Comparison of ENCODE assay signal across 28 cellular contexts in the genomic region with DNA sequence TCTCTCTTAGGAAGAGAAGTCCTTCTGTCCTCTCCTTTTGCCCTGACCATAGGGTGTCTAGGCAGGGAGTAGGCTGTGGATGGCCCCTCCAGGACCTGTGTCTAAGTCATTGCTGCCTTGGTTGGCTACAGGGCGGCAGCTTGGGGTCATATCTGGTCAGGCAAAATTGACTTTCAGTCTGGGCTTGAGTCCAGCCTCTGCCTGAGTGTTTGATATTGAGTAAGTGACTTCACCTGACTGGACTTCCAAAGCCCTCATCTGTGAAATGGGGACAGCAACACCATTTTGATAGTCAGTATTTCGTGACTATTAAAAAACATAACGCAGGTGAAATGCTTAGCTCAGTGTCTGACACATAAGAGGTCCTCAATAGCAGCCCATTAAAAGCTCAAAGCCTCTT. TPM values are rescaled to one million over a fixed set of nuclear protein-coding genes. Genes with fewer than 3 reads are reported as not detected.
DNase-seq lines count a peak whose midpoint lies in the region; ATAC-seq and TF ChIP-seq lines count a peak whose summit lies in the region.
"Had no signal": no experiment of that assay in that cellular context is flagged by ENCODE, and none has a peak within 500 bp of the region (broad histone marks: within the 10 kb centered on the region; RNA-seq: fewer than 3 reads in every experiment).

No MANE protein-coding gene starts in this region.

- peaks cover 0 to 4% (median 3%) of the 10 kb centered on the region in 3 donors for H3K27me3 Mint-ChIP-seq in CD14-positive monocyte (ENCODE audit: low read depth in 3 of 3)

- TF ChIP-seq CTCF in CD14-positive monocyte (IDR thresholded peaks at IDR 0.05): no peak
- no peak for TF ChIP-seq CTCF in OCI-LY1 (IDR thresholded peaks at IDR 0.05; ENCODE audit: low read length)
- no peak for TF ChIP-seq CTCF in spleen (IDR thresholded peaks at IDR 0.05 in 8 of 11, conservative IDR thresholded peaks at IDR 0.05 in 3 of 11)

- WGBS in spleen, 5 donors: 75 to 92% (median 86%) methylated on average over 3 of the region's 3 CpGs

- H3K79me2 ChIP-seq in OCI-LY1 (ENCODE audit: insufficient read depth, low read length): no peaks in the 10 kb centered on the region
- H3K79me2 ChIP-seq: parathyroid adenoma had no signal

- peak overlapping the region; percentile 96 to 99 (median 98) for H3K27ac Mint-ChIP-seq in CD14-positive monocyte
- H3K27ac Mint-ChIP-seq: activated T-helper 1 cell treated with anti-CD3 and anti-CD28 coated beads, Interleukin-12 subunit alpha, Interleukin-12 subunit beta, Interleukin-2, Interleukin-4 antibody, amounts not matched to agents 30 ng/mL and 10 ng/mL and 1 ng/mL, durations not matched to agents 14 hours and 24 hours and 36 hours; endodermal cell; immature natural killer cell had no signal

- no peaks in the 10 kb centered on the region for H3K9me2 ChIP-seq in OCI-LY1 (ENCODE audit: low read depth, low read length)

- no peak overlapping the region for H3K4me3 Mint-ChIP-seq in CD14-positive monocyte
- H3K4me3 Mint-ChIP-seq: activated T-helper 1 cell treated with anti-CD3 and anti-CD28 coated beads, Interleukin-12 subunit alpha, Interleukin-12 subunit beta, Interleukin-2, Interleukin-4 antibody, amounts not matched to agents 30 ng/mL and 10 ng/mL and 1 ng/mL, durations not matched to agents 14 hours and 24 hours and 36 hours; endodermal cell; immature natural killer cell; nephron progenitor cell had no signal

- intact Hi-C loops in CD14-positive monocyte (cut with micrococcal nuclease): loop anchor here in 1 of 2 donors (2.0 to 5.0 kb wide), 2 partner anchors 47 to 82 kb away; no protein-coding TSS in a partner anchor
- intact Hi-C loops in spleen (cut with DNase I; ENCODE audit: low total_unique reads): no loop called here

- H3K4me3 ChIP-seq in OCI-LY1 (ENCODE audit: low read depth, low read length, poor library complexity, severe bottlenecking): no peak overlapping the region
- peak overlapping the region in 1 of 8 donors; percentile 59 for H3K4me3 ChIP-seq in spleen
- H3K4me3 ChIP-seq: gastrocnemius medialis, HAP-1, left ventricle myocardium inferior, suprapubic skin had no signal

- H2AFZ ChIP-seq in OCI-LY1 (ENCODE audit: low read length): no peak overlapping the region
- H2AFZ ChIP-seq: parathyroid adenoma had no signal

- H3K9me3 ChIP-seq in OCI-LY1 (ENCODE audit: low read length) (no peaks in the 10 kb centered on the region), spleen (no peaks in the 10 kb centered on the region)
- H3K9me3 ChIP-seq: esophagus squamous epithelium, gastrocnemius medialis, HAP-1, left ventricle myocardium inferior, suprapubic skin had no signal

- peaks cover 0 to 5% (median 0%) of the 10 kb centered on the region in 7 donors for H3K9me3 Mint-ChIP-seq in CD14-positive monocyte
- H3K9me3 Mint-ChIP-seq: activated T-helper 1 cell treated with anti-CD3 and anti-CD28 coated beads, Interleukin-12 subunit alpha, Interleukin-12 subunit beta, Interleukin-2, Interleukin-4 antibody, amounts not matched to agents 30 ng/mL and 10 ng/mL and 1 ng/mL, durations not matched to agents 14 hours and 24 hours and 36 hours; endodermal cell; immature natural killer cell; nephron progenitor cell had no signal

- ATAC-seq in left lobe of liver: peak; percentile 68
- ATAC-seq in HG02884 (IDR thresholded peaks at IDR 0.05; ENCODE audit: unreplicated experiment): no peak
- no peak for ATAC-seq in stimulated activated naive CD8-positive, alpha-beta T cell treated with anti-CD3 and anti-CD28 coated beads, Interleukin-15, Interleukin-2, amounts not matched to agents 100 U/mL and 50 U/mL, for 24 hours

- peaks cover 60% of the 10 kb centered on the region for H3K4me1 Mint-ChIP-seq in CD14-positive monocyte
- H3K4me1 Mint-ChIP-seq: immature natural killer cell had no signal

- TF ChIP-seq POLR2A in spleen (IDR thresholded peaks at IDR 0.05): no peak

- no peaks in the 10 kb centered on the region for H3F3A ChIP-seq in OCI-LY1 (ENCODE audit: insufficient read depth, low read length)

- H4K20me1 ChIP-seq in OCI-LY1 (ENCODE audit: insufficient read depth, low read length): no peaks in the 10 kb centered on the region

- H3K36me3 ChIP-seq in OCI-LY1 (ENCODE audit: insufficient read depth, low read length): no peaks in the 10 kb centered on the region
- no peaks in the 10 kb centered on the region for H3K36me3 ChIP-seq in spleen
- H3K36me3 ChIP-seq: gastrocnemius medialis, HAP-1, left ventricle myocardium inferior, suprapubic skin, WERI-Rb-1 had no signal

- H3K4me1 ChIP-seq in OCI-LY1 (ENCODE audit: insufficient read depth, low read length, severe bottlenecking) (peaks cover 20% of the 10 kb centered on the region), spleen (peaks cover 2 to 45% (median 30%) of the 10 kb centered on the region in 6 donors)
- H3K4me1 ChIP-seq: gastrocnemius medialis, HAP-1, left ventricle myocardium inferior, parathyroid adenoma had no signal

- H3K4me2 ChIP-seq in OCI-LY1 (ENCODE audit: low read length): 0 out of 2 replicates have a peak overlapping the region, but pooled peaks have one; percentile 51

- DNase-seq in CD14-positive monocyte (ENCODE audit: low spot score): no peak
- peak; percentile 91 for DNase-seq in left lobe of liver (ENCODE audit: low spot score)
- DNase-seq in spleen: no peak
- DNase-seq in stimulated activated CD4-positive, alpha-beta T cell treated with anti-CD3 and anti-CD28 coated beads, Interleukin-2, amount 100 ng/mL, for 48 hours: no peak
- no peak for DNase-seq in retina
- DNase-seq in stimulated activated naive CD8-positive, alpha-beta T cell treated with anti-CD3 and anti-CD28 coated beads, Interleukin-15, Interleukin-2, amounts not matched to agents 100 U/mL and 50 U/mL, for 24 hours: no peak
- DNase-seq: activated CD4-positive, alpha-beta T cell treated with anti-CD3 and anti-CD28 coated beads, Interleukin-2, amount 50 U/mL, for 1 hour; activated naive CD4-positive, alpha-beta T cell treated with anti-CD3 and anti-CD28 coated beads, Interleukin-2, amount 50 U/mL, for 16 hours; cortex of kidney; DMS 273 treated with DMSO at 0.1 percent for 48 hours; endodermal cell; esophagus squamous epithelium; immature natural killer cell; NCI-H1694 treated with DMSO at 0.1 percent for 48 hours; NCI-H2171 treated with DMSO at 0.1 percent for 48 hours; NCI-H526 treated with DMSO at 0.1 percent for 48 hours; nephron progenitor cell; SHP77; T-helper 9 cell; WERI-Rb-1 had no signal

- no peak overlapping the region for H3K9ac ChIP-seq in OCI-LY1 (ENCODE audit: low read length)
- H3K9ac ChIP-seq: parathyroid adenoma had no signal

- H3K27ac ChIP-seq in OCI-LY1 (ENCODE audit: low read depth, low read length, poor library complexity, severe bottlenecking) (no peak overlapping the region), spleen (peak overlapping the region in 7 of 8 donors; percentile 77 to 93 (median 85))
- H3K27ac ChIP-seq: gastrocnemius medialis, left ventricle myocardium inferior, parathyroid adenoma, suprapubic skin, WERI-Rb-1 had no signal

- H3K36me3 Mint-ChIP-seq in CD14-positive monocyte: peaks cover 2 to 5% of the 10 kb centered on the region in 2 donors
- H3K36me3 Mint-ChIP-seq: immature natural killer cell had no signal

- H3K27me3 ChIP-seq in OCI-LY1 (ENCODE audit: insufficient read depth, low read length) (peaks cover 5% of the 10 kb centered on the region), spleen (replicated peaks in 1 of 7) (no peaks in the 10 kb centered on the region)
- H3K27me3 ChIP-seq: esophagus squamous epithelium, gastrocnemius medialis, suprapubic skin had no signal

RNA-seq across cellular contexts. Expression of gene TGM3, which starts 4.6 kb away (rescaled TPM):
- polyA plus RNA-seq in CD14-positive monocyte (not detected), spleen (under 1 TPM; 0.09 to 0.64 (median 0.33) TPM)
- total RNA-seq in left lobe of liver (0.25 TPM), spleen (under 1 TPM in 4 of 7 donors, not detected in 3; 0.40 to 0.57 (median 0.50) TPM)
- total RNA-seq: activated T-helper 1 cell treated with anti-CD3 and anti-CD28 coated beads, Interleukin-12 subunit alpha, Interleukin-12 subunit beta, Interleukin-2, Interleukin-4 antibody, amounts not matched to agents 30 ng/mL and 10 ng/mL and 1 ng/mL, durations not matched to agents 14 hours and 24 hours and 36 hours; gastrocnemius medialis; left ventricle myocardium inferior had no signal
- polyA plus RNA-seq: immature natural killer cell had no signal
